8 cellular contexts compared by ENCODE assay signal in genomic region chr3:149085828-149086231, GRCh38. TPM values are rescaled to one million over a fixed set of nuclear protein-coding genes. Genes with fewer than 3 reads are reported as not detected.
DNase-seq lines count a peak whose midpoint lies in the region; ATAC-seq and TF ChIP-seq lines count a peak whose summit lies in the region.

No MANE protein-coding gene starts in this region.

- H3K36me3 Mint-ChIP-seq in endodermal cell (ENCODE audit: low read depth) (peaks cover 27% of the 10 kb centered on the region), mesothelial cell of epicardium (peaks cover 12% of the 10 kb centered on the region)

- peak overlapping the region; percentile 59 to 86 for H3K27ac ChIP-seq in SK-N-SH (ENCODE audit: low read depth in 2 of 2, low read length in 1 of 2)
- H3K27ac ChIP-seq in endodermal cell (ENCODE audit: low read depth, low read length) = peak overlapping the region; percentile 86
- peak overlapping the region in 3 of 4 donors; percentile 43 to 80 (median 61) for H3K27ac ChIP-seq in upper lobe of left lung

- ATAC-seq in GM19455 (IDR thresholded peaks at IDR 0.05; ENCODE audit: unreplicated experiment) = peak; percentile 34
- ATAC-seq in HG03460 (IDR thresholded peaks at IDR 0.05; ENCODE audit: unreplicated experiment) = peak; percentile 38
- ATAC-seq in upper lobe of left lung (ENCODE audit: low FRiP score in 2 of 2) = peak; percentile 64 to 69

- H3K27ac Mint-ChIP-seq in endodermal cell (peak overlapping the region; percentile 98), mesothelial cell of epicardium (peak overlapping the region; percentile 93)

- TF ChIP-seq RAD21 in SK-N-SH (IDR thresholded peaks at IDR 0.05; ENCODE audit: low read length) = no peak

- no peaks in the 10 kb centered on the region for H4K20me1 ChIP-seq in SK-N-SH (ENCODE audit: insufficient read depth)

- no peaks in the 10 kb centered on the region for H3K9me3 ChIP-seq in SK-N-SH
- H3K9me3 ChIP-seq in endodermal cell (ENCODE audit: control insufficient read depth, low read length) = peaks cover 6% of the 10 kb centered on the region
- H3K9me3 ChIP-seq in upper lobe of left lung = no peaks in the 10 kb centered on the region

- peak overlapping the region; percentile 89 for H2AFZ ChIP-seq in SK-N-SH (ENCODE audit: low read depth)

- no peaks in the 10 kb centered on the region for H3K27me3 ChIP-seq in SK-N-SH (ENCODE audit: insufficient read depth)
- H3K27me3 ChIP-seq in endodermal cell (ENCODE audit: control insufficient read depth, insufficient read depth, low read length, poor library complexity, severe bottlenecking) = no peaks in the 10 kb centered on the region
- H3K27me3 ChIP-seq in upper lobe of left lung = no peaks in the 10 kb centered on the region

- H3K27me3 Mint-ChIP-seq in endodermal cell (ENCODE audit: insufficient read depth) = peaks cover 16% of the 10 kb centered on the region
- no peaks in the 10 kb centered on the region for H3K27me3 Mint-ChIP-seq in mesothelial cell of epicardium (ENCODE audit: low read depth)

- H3K4me3 Mint-ChIP-seq in endodermal cell (peak overlapping the region; percentile 87), mesothelial cell of epicardium (peak overlapping the region; percentile 94)

- H3K9ac ChIP-seq in SK-N-SH (peak overlapping the region; percentile 67), endodermal cell (ENCODE audit: extremely low read depth, low read length, poor library complexity, severe bottlenecking) (peak overlapping the region; percentile 70)

- H3K4me1 Mint-ChIP-seq in endodermal cell = peaks cover 9% of the 10 kb centered on the region
- peaks cover 18% of the 10 kb centered on the region for H3K4me1 Mint-ChIP-seq in mesothelial cell of epicardium

- POLR2A ChIA-PET in SK-N-SH (lab: Yijun Ruan, JAX) = no interaction called here

- H3K36me3 ChIP-seq in SK-N-SH (replicated peaks in 1 of 2; ENCODE audit: control insufficient read depth in 1 of 2, insufficient read depth in 2 of 2, low read length in 1 of 2) = peaks cover 8 to 29% of the 10 kb centered on the region in 2 experiments
- H3K36me3 ChIP-seq in endodermal cell (ENCODE audit: control insufficient read depth, insufficient read depth, low read length) = peaks cover 35% of the 10 kb centered on the region
- H3K36me3 ChIP-seq in upper lobe of left lung = no peaks in the 10 kb centered on the region

- CTCF ChIA-PET in SK-N-SH (lab: Yijun Ruan, JAX) = interaction anchor here (1.1 to 1.9 kb wide), 2 partner anchors 35 to 188 kb away, joined by 4 to 6 read pairs; no protein-coding TSS in a partner anchor

- TF ChIP-seq EP300 in SK-N-SH (IDR thresholded peaks at IDR 0.05; ENCODE audit: borderline replicate concordance in 1 of 2, low read depth in 1 of 2, low read length in 1 of 2) (no peak), upper lobe of left lung (IDR thresholded peaks at IDR 0.05) (no peak)

- H3F3A ChIP-seq in SK-N-SH (replicated peaks; ENCODE audit: insufficient read depth) = peaks cover 3% of the 10 kb centered on the region

- no peaks in the 10 kb centered on the region for H3K9me2 ChIP-seq in SK-N-SH

- under 1% methylated on average over 21 of the region's 21 CpGs for WGBS in SK-N-SH (ENCODE audit: low lambda C conversion rate)
- 2 to 5% methylated on average over 20 to 21 of the region's 21 CpGs for WGBS in endodermal cell (ENCODE audit: insufficient coverage in 1 of 2, insufficient read length in 1 of 2), 2 experiments
- 0 to 1% methylated on average over 18 to 19 of the region's 21 CpGs for WGBS in upper lobe of left lung, 2 donors

- peaks cover 52% of the 10 kb centered on the region for H3K79me2 ChIP-seq in SK-N-SH (ENCODE audit: insufficient read depth)

- TF ChIP-seq CTCF in SK-N-SH (IDR thresholded peaks at IDR 0.05) = no peak
- no peak for TF ChIP-seq CTCF in endodermal cell (conservative IDR thresholded peaks at IDR 0.05)
- no peak for TF ChIP-seq CTCF in mesothelial cell of epicardium (IDR thresholded peaks at IDR 0.05; ENCODE audit: unreplicated experiment)
- TF ChIP-seq CTCF in upper lobe of left lung (IDR thresholded peaks at IDR 0.05) = no peak

- TF ChIP-seq POLR2A in upper lobe of left lung (IDR thresholded peaks at IDR 0.05) = no peak

- H3K4me3 ChIP-seq in SK-N-SH (ENCODE audit: low read depth in 2 of 2, low read length in 1 of 2) (peak overlapping the region; percentile 83 to 92), endodermal cell (ENCODE audit: low read length) (peak overlapping the region; percentile 87), upper lobe of left lung (peak overlapping the region; percentile 73 to 90 (median 84))

- peak overlapping the region; percentile 90 for H3K4me2 ChIP-seq in SK-N-SH

- peaks cover 16% of the 10 kb centered on the region for H3K9me3 Mint-ChIP-seq in endodermal cell
- peaks cover 4% of the 10 kb centered on the region for H3K9me3 Mint-ChIP-seq in mesothelial cell of epicardium

- H3K4me1 ChIP-seq in SK-N-SH (ENCODE audit: control insufficient read depth in 1 of 2, insufficient read depth in 2 of 2, low read depth in 1 of 2, low read length in 1 of 2) (peaks cover 4 to 8% of the 10 kb centered on the region in 2 experiments; a peak in 3 of 4 replicates), endodermal cell (ENCODE audit: control insufficient read depth, insufficient read depth, low read length) (no peaks in the 10 kb centered on the region), upper lobe of left lung (peaks cover 4 to 19% (median 6%) of the 10 kb centered on the region in 4 donors)

- DNase-seq in DMS79 treated with DMSO at 0.1 percent for 48 hours (lab: John Stamatoyannopoulos, UW) = peak; percentile 37
- no peak for DNase-seq in DMS79 (lab: John Stamatoyannopoulos, UW)
- no peak for DNase-seq in SK-N-SH
- DNase-seq in endodermal cell = peak; percentile 86
- peak in 1 of 2 experiments; percentile 44 for DNase-seq in mesothelial cell of epicardium (ENCODE audit: low spot score in 2 of 2, unreplicated experiment in 2 of 2)
- DNase-seq in upper lobe of left lung = no peak

TF ChIP-seq in SK-N-SH, 30 proteins besides CTCF, POLR2A, EP300 and RAD21:
- TF ChIP-seq TCF12 (IDR thresholded peaks at IDR 0.05) (no peak), RCOR1 (IDR thresholded peaks at IDR 0.05; ENCODE audit: low read length) (peak; percentile 3; the same call in 1 of the 2 replicates), RXRA (IDR thresholded peaks at IDR 0.05; ENCODE audit: borderline replicate concordance, low read depth) (no peak), GATA2 (CRISPR knock-in tag; IDR thresholded peaks at IDR 0.05) (peak; percentile 45; the same call in 1 of the 2 replicates), MXI1 (IDR thresholded peaks at IDR 0.05; ENCODE audit: low read depth, low read length) (peak; percentile 9; the same call in 1 of the 2 replicates), POLR2AphosphoS5 (IDR thresholded peaks at IDR 0.05; ENCODE audit: low read depth, low read length) (no peak), USF2 (IDR thresholded peaks at IDR 0.05; ENCODE audit: borderline replicate concordance, low read depth, low read length) (no peak)

RNA-seq across cellular contexts. Expression of gene HLTF, which starts 0.5 kb away (rescaled TPM):
- polyA plus RNA-seq in SK-N-SH (2012; rRNA removed) = 10.1 and 13.2 TPM in 2 replicates
- polyA plus RNA-seq in SK-N-SH (2012; cell fraction: cytosol; rRNA removed) = 14.1 and 16.7 TPM in 2 replicates
- polyA plus RNA-seq in SK-N-SH (2012; cell fraction: nucleus; rRNA removed) = 10.6 and 20.4 TPM in 2 replicates
- total RNA-seq in endodermal cell (10 to 100 TPM; 61.2 to 75.7 TPM), mesothelial cell of epicardium (42.0 to 48.4 TPM (median 44.2 TPM) in 3 replicates), upper lobe of left lung (10 to 100 TPM; 14.1 to 26.2 (median 19.0) TPM)
- polyA plus RNA-seq in endodermal cell (2013, experiment 1 of 2) = 47.9 TPM
- 48.5 TPM for polyA plus RNA-seq in endodermal cell (2013, experiment 2 of 2)

RNA-seq across cellular contexts. Expression of gene HPS3, which starts 43.6 kb away (rescaled TPM):
- polyA plus RNA-seq in SK-N-SH (2012; rRNA removed) = 9.4 and 11.3 TPM in 2 replicates
- 13.3 and 13.7 TPM in 2 replicates for polyA plus RNA-seq in SK-N-SH (2012; cell fraction: cytosol; rRNA removed)
- 7.7 and 12.9 TPM in 2 replicates for polyA plus RNA-seq in SK-N-SH (2012; cell fraction: nucleus; rRNA removed)
- total RNA-seq in endodermal cell = 10 to 100 TPM; 26.0 to 28.7 TPM
- 25.4 TPM for polyA plus RNA-seq in endodermal cell (2013, experiment 1 of 2)
- 20.9 TPM for polyA plus RNA-seq in endodermal cell (2013, experiment 2 of 2)
- 28.6 to 30.8 TPM (median 29.7 TPM) in 3 replicates for total RNA-seq in mesothelial cell of epicardium
- 10 to 100 TPM; 13.4 to 29.8 (median 17.8) TPM for total RNA-seq in upper lobe of left lung

Comparison
In these comparisons a context has a peak if more than half of its experiments do, and no peak if none do; other contexts are left out.
1. DNase-seq: peak in DMS79 treated with DMSO at 0.1 percent for 48 hours (single experiment) and endodermal cell (single experiment); none in DMS79 (single experiment), SK-N-SH (single experiment) and upper lobe of left lung (0 of 2).
2. Peak in every context shown above with its lines, with median percentiles within 50 percentile points of each other: ATAC-seq, H3K27ac ChIP-seq and H3K4me3 ChIP-seq.